31 cellular contexts compared by ENCODE assay signal in the genomic region with DNA sequence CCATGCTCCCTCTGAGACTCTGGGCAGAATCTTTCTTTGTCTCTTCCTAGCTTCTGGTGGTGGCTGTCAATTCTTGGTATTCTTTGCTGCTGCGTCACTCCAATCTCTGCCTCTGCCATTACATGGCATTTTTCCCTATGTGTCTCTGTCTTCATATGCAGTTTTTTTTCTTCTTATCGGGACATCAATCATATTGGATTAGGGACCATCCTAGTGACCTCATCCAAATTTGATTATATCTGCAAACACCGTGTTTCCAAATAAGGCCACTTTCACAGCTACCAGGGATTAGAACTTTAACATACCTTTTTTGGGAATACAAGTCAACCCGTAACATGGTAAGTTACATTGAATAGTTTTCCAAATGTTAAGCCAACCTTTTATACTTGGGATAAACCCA.
DNase-seq lines count a peak whose midpoint lies in the region; ATAC-seq, FAIRE-seq and TF ChIP-seq lines count a peak whose summit lies in the region.
"Had no signal": no experiment of that assay in that cellular context is flagged by ENCODE, and none has a peak within 500 bp of the region (broad histone marks: within the 10 kb centered on the region; RNA-seq: fewer than 3 reads in every experiment).

No MANE protein-coding gene starts in this region.

- H3K9ac ChIP-seq in K562 (ENCODE audit: insufficient read depth in 1 of 2, low read depth in 2 of 2, low read length in 2 of 2): no peak overlapping the region
- H3K9ac ChIP-seq: BLaER1; BLaER1 treated with 17β-estradiol and CSF1 and Interleukin-3, amounts not matched to agents 10 nM and 100 nM had no signal

- CTCF ChIA-PET in K562 (lab: Yijun Ruan, JAX; ENCODE audit: low intra/inter-chr PET ratio): no interaction called here

- POLR2A ChIA-PET in K562 (lab: Yijun Ruan, JAX): interaction anchor here (0.7 kb wide), 1 partner anchor 9 kb away, joined by 3 read pairs; no protein-coding TSS in a partner anchor

- H3K36me3 ChIP-seq in K562 (ENCODE audit: control insufficient read depth, insufficient read depth, low read length) (no peaks in the 10 kb centered on the region), right lobe of liver (no peaks in the 10 kb centered on the region)
- H3K36me3 ChIP-seq: BE2C; BLaER1; BLaER1 treated with 17β-estradiol and CSF1 and Interleukin-3, amounts not matched to agents 10 nM and 100 nM had no signal

- no peak for FAIRE-seq in K562 (lab: Jason Lieb, UNC)
- FAIRE-seq: A204.1, A549, D721Med had no signal

- H3K4me1 ChIP-seq in K562 (replicated peaks in 1 of 2; ENCODE audit: control insufficient read depth in 2 of 2, insufficient read depth in 2 of 2, low read length in 2 of 2) (no peaks in the 10 kb centered on the region), right lobe of liver (no peaks in the 10 kb centered on the region)
- H3K4me1 ChIP-seq: A549; BE2C; BLaER1; BLaER1 treated with 17β-estradiol and CSF1 and Interleukin-3, amounts not matched to agents 10 nM and 100 nM; Caco-2 had no signal

- no peaks in the 10 kb centered on the region for H3K9me1 ChIP-seq in K562 (ENCODE audit: control insufficient read depth, insufficient read depth, low read length)

- intact Hi-C loops in K562 (cut with micrococcal nuclease): no loop called here
- intact Hi-C loops in right lobe of liver (cut with DNase I): no loop called here

- H3K27ac ChIP-seq in K562 (ENCODE audit: extremely low read depth, low read depth, low read length) (no peak overlapping the region), right lobe of liver (no peak overlapping the region)
- H3K27ac ChIP-seq: 22Rv1; A549; BLaER1; BLaER1 treated with 17β-estradiol and CSF1 and Interleukin-3, amounts not matched to agents 10 nM and 100 nM; C4-2B had no signal

- no peak for TF ChIP-seq POLR2A in K562 (conservative IDR thresholded peaks at IDR 0.05)
- no peak for TF ChIP-seq POLR2A in right lobe of liver (IDR thresholded peaks at IDR 0.05)

- no TSS peak for BruUV-seq in K562 (replicated peaks; lab: Mats Ljungman, UMichigan)

- TF ChIP-seq CTCF in K562 (IDR thresholded peaks at IDR 0.05 in 2 of 3, conservative IDR thresholded peaks at IDR 0.05 in 1 of 3; ENCODE audit: insufficient read depth in 2 of 3, low read depth in 1 of 3, low read length in 3 of 3) (no peak), right lobe of liver (IDR thresholded peaks at IDR 0.05) (no peak)

- H3K79me2 ChIP-seq in K562 (ENCODE audit: control insufficient read depth, insufficient read depth, low read length): no peaks in the 10 kb centered on the region

- no peaks in the 10 kb centered on the region for H3K9me3 ChIP-seq in K562 (replicated peaks; ENCODE audit: control insufficient read depth, insufficient read depth, low read depth, low read length)
- no peaks in the 10 kb centered on the region for H3K9me3 ChIP-seq in right lobe of liver
- H3K9me3 ChIP-seq: A549; BE2C; BLaER1; BLaER1 treated with 17β-estradiol and CSF1 and Interleukin-3, amounts not matched to agents 10 nM and 100 nM; Caco-2 had no signal

- H3K27me3 ChIP-seq in K562 (ENCODE audit: control insufficient read depth in 2 of 2, insufficient read depth in 2 of 2, low read length in 2 of 2) (no peaks in the 10 kb centered on the region), right lobe of liver (peaks cover 0 to 5% of the 10 kb centered on the region in 2 donors)
- H3K27me3 ChIP-seq: BE2C; BLaER1; BLaER1 treated with 17β-estradiol and CSF1 and Interleukin-3, amounts not matched to agents 10 nM and 100 nM had no signal

- no peaks in the 10 kb centered on the region for H4K20me1 ChIP-seq in K562 (replicated peaks; ENCODE audit: control insufficient read depth, insufficient read depth, low read length)
- H4K20me1 ChIP-seq: BLaER1; BLaER1 treated with 17β-estradiol and CSF1 and Interleukin-3, amounts not matched to agents 10 nM and 100 nM had no signal

- no peak for TF ChIP-seq EP300 in K562 (IDR thresholded peaks at IDR 0.05; ENCODE audit: low read length)

- TF ChIP-seq RAD21 in K562 (CRISPR knock-in tag; conservative IDR thresholded peaks at IDR 0.05 in 1 of 2, IDR thresholded peaks at IDR 0.05 in 1 of 2): no peak

- DNase-seq in SK-N-DZ (ENCODE audit: low spot score) (peak; percentile 92), K562 (ENCODE audit: extremely low read depth in 1 of 4, low spot score in 3 of 4) (no peak), right lobe of liver (no peak), SIG-M5 (lab: John Stamatoyannopoulos, UW) (no peak)
- DNase-seq: 8988T; ACHN; AML-193; BE2C; C1 segment of cervical spinal cord; Caco-2; Calu3; CD4-positive, alpha-beta memory T cell; CD4-positive, alpha-beta T cell; CD4-positive, CD25-positive, alpha-beta regulatory T cell; CD8-positive, alpha-beta memory T cell; CD8-positive, alpha-beta T cell; COR-L47; DMS 273 treated with DMSO at 0.1 percent for 48 hours; DMS153; DMS53; DMS79; DMS79 treated with DMSO at 0.1 percent for 48 hours; DND-41; EL had no signal

- in situ Hi-C loops in K562 (cut with MboI): loop anchor here (25.0 kb wide), 1 partner anchor 256 kb away; no protein-coding TSS in a partner anchor

- H3K4me3 ChIP-seq in K562: no peak overlapping the region
- no peak overlapping the region for H3K4me3 ChIP-seq in right lobe of liver
- H3K4me3 ChIP-seq: A549; BLaER1; BLaER1 treated with 17β-estradiol and CSF1 and Interleukin-3, amounts not matched to agents 10 nM and 100 nM had no signal

- no peak overlapping the region for H3K4me2 ChIP-seq in K562 (ENCODE audit: insufficient read depth, low read length)
- H3K4me2 ChIP-seq: A549; BLaER1; BLaER1 treated with 17β-estradiol and CSF1 and Interleukin-3, amounts not matched to agents 10 nM and 100 nM had no signal

- ATAC-seq in K562: no peak
- ATAC-seq in right lobe of liver: no peak
- ATAC-seq: A549; CD8-positive, alpha-beta T cell had no signal

- H2AFZ ChIP-seq in K562 (ENCODE audit: low read depth, low read length): no peak overlapping the region

- WGBS in K562 (ENCODE audit: insufficient coverage, low coverage, missing lambda C conversion rate): 3% methylated on average over 3 of the region's 4 CpGs
- 90% methylated on average over 4 of the region's 4 CpGs for WGBS in right lobe of liver (ENCODE audit: insufficient coverage, low coverage, low lambda C conversion rate, missing lambda C conversion rate)

TF ChIP-seq in K562, 482 proteins besides CTCF, POLR2A, EP300 and RAD21:
- TF ChIP-seq ZNF507 (tag; conservative IDR thresholded peaks at IDR 0.05): no peak
- TF ChIP-seq MAFG (tag; conservative IDR thresholded peaks at IDR 0.05): peak; percentile 27; the same call in 1 of the 2 replicates
- TF ChIP-seq ZKSCAN1 (IDR thresholded peaks at IDR 0.05; ENCODE audit: low read depth, low read length): no peak
- no peak for TF ChIP-seq KDM4B (IDR thresholded peaks at IDR 0.05; ENCODE audit: borderline replicate concordance in 2 of 2, low read depth in 1 of 2)
